Comparison of ENCODE assay signal across 12 cellular contexts in genomic region chr20:10216146-10216741, GRCh38. TPM values are rescaled to one million over a fixed set of nuclear protein-coding genes. Genes with fewer than 3 reads are reported as not detected.
DNase-seq lines count a peak whose midpoint lies in the region; ATAC-seq and TF ChIP-seq lines count a peak whose summit lies in the region.
"Had no signal": no experiment of that assay in that cellular context is flagged by ENCODE, and none has a peak within 500 bp of the region (broad histone marks: within the 10 kb centered on the region; RNA-seq: fewer than 3 reads in every experiment).

No MANE protein-coding gene starts in this region.

- intact Hi-C loops in activated CD4-positive, alpha-beta T cell treated with anti-CD3 and anti-CD28 coated beads, Interleukin-2, amount 10 ng/mL, durations not matched to agents 24 days and 14 days (cut with micrococcal nuclease), result loop anchor here (5.0 to 10.0 kb wide), 4 partner anchors 44 to 456 kb away; partner anchors contain the start of gene JAG1
- intact Hi-C loops in activated T-helper 2 cell treated with anti-CD3 and anti-CD28 coated beads, Interferon-gamma antibody, Interleukin-2, Interleukin-4, amounts not matched to agents 10 μg/mL and 5 μg/mL and 100 μg/mL, durations not matched to agents 14 hours and 24 hours and 36 hours (cut with micrococcal nuclease), result loop anchor here (5.0 to 10.0 kb wide), 4 partner anchors 91 to 456 kb away; partner anchors contain the start of gene JAG1

- H3K36me3 Mint-ChIP-seq in activated CD4-positive, alpha-beta T cell treated with anti-CD3 and anti-CD28 coated beads, Interleukin-2, amount 10 ng/mL, durations not matched to agents 24 days and 14 days (ENCODE audit: low read depth), result peaks cover 1% of the 10 kb centered on the region
- no peaks in the 10 kb centered on the region for H3K36me3 Mint-ChIP-seq in activated T-helper 2 cell treated with anti-CD3 and anti-CD28 coated beads, Interferon-gamma antibody, Interleukin-2, Interleukin-4, amounts not matched to agents 10 μg/mL and 5 μg/mL and 100 μg/mL, durations not matched to agents 14 hours and 24 hours and 36 hours (ENCODE audit: low read depth)
- H3K36me3 Mint-ChIP-seq in type B pancreatic cell, result no peaks in the 10 kb centered on the region

- peaks cover 22% of the 10 kb centered on the region for H3K27me3 Mint-ChIP-seq in activated CD4-positive, alpha-beta T cell treated with anti-CD3 and anti-CD28 coated beads, Interleukin-2, amount 10 ng/mL, durations not matched to agents 24 days and 14 days
- H3K27me3 Mint-ChIP-seq in activated T-helper 2 cell treated with anti-CD3 and anti-CD28 coated beads, Interferon-gamma antibody, Interleukin-2, Interleukin-4, amounts not matched to agents 10 μg/mL and 5 μg/mL and 100 μg/mL, durations not matched to agents 14 hours and 24 hours and 36 hours (ENCODE audit: low read depth), result peaks cover 5% of the 10 kb centered on the region
- H3K27me3 Mint-ChIP-seq in type B pancreatic cell, result peaks cover 48% of the 10 kb centered on the region

- peaks cover 15% of the 10 kb centered on the region for H3K4me1 Mint-ChIP-seq in activated CD4-positive, alpha-beta T cell treated with anti-CD3 and anti-CD28 coated beads, Interleukin-2, amount 10 ng/mL, durations not matched to agents 24 days and 14 days
- H3K4me1 Mint-ChIP-seq in activated T-helper 2 cell treated with anti-CD3 and anti-CD28 coated beads, Interferon-gamma antibody, Interleukin-2, Interleukin-4, amounts not matched to agents 10 μg/mL and 5 μg/mL and 100 μg/mL, durations not matched to agents 14 hours and 24 hours and 36 hours (ENCODE audit: low read depth), result peaks cover 36% of the 10 kb centered on the region
- H3K4me1 Mint-ChIP-seq in type B pancreatic cell (ENCODE audit: unreplicated experiment), result peaks cover 16% of the 10 kb centered on the region

- H3K9me3 Mint-ChIP-seq in activated CD4-positive, alpha-beta T cell treated with anti-CD3 and anti-CD28 coated beads, Interleukin-2, amount 10 ng/mL, durations not matched to agents 24 days and 14 days, result peaks cover 9% of the 10 kb centered on the region
- no peaks in the 10 kb centered on the region for H3K9me3 Mint-ChIP-seq in activated T-helper 2 cell treated with anti-CD3 and anti-CD28 coated beads, Interferon-gamma antibody, Interleukin-2, Interleukin-4, amounts not matched to agents 10 μg/mL and 5 μg/mL and 100 μg/mL, durations not matched to agents 14 hours and 24 hours and 36 hours
- no peaks in the 10 kb centered on the region for H3K9me3 Mint-ChIP-seq in type B pancreatic cell
- H3K9me3 Mint-ChIP-seq: dendritic cell treated with granulocyte-macrophage colony-stimulating factor and Interleukin-4, amounts not matched to agents 40 ng/mL and 50 ng/mL, for 4 days had no signal

- H3K27ac Mint-ChIP-seq in activated CD4-positive, alpha-beta T cell treated with anti-CD3 and anti-CD28 coated beads, Interleukin-2, amount 10 ng/mL, durations not matched to agents 24 days and 14 days, result peak overlapping the region; percentile 62
- H3K27ac Mint-ChIP-seq in activated T-helper 2 cell treated with anti-CD3 and anti-CD28 coated beads, Interferon-gamma antibody, Interleukin-2, Interleukin-4, amounts not matched to agents 10 μg/mL and 5 μg/mL and 100 μg/mL, durations not matched to agents 14 hours and 24 hours and 36 hours, result peak overlapping the region; percentile 97
- H3K27ac Mint-ChIP-seq in type B pancreatic cell, result peak overlapping the region; percentile 17
- H3K27ac Mint-ChIP-seq: dendritic cell treated with granulocyte-macrophage colony-stimulating factor and Interleukin-4, amounts not matched to agents 40 ng/mL and 50 ng/mL, for 4 days had no signal

- TF ChIP-seq CTCF in type B pancreatic cell (conservative IDR thresholded peaks at IDR 0.05), result no peak

- DNase-seq in activated CD4-positive, alpha-beta T cell treated with anti-CD3 and anti-CD28 coated beads, Interleukin-2, amount 10 ng/mL, durations not matched to agents 24 days and 14 days, result no peak
- DNase-seq in activated CD4-positive, alpha-beta T cell treated with anti-CD3 and anti-CD28 coated beads for 48 hours, result no peak
- no peak for DNase-seq in activated T-helper 2 cell treated with anti-CD3 and anti-CD28 coated beads, Interferon-gamma antibody, Interleukin-2, Interleukin-4, amounts not matched to agents 10 μg/mL and 5 μg/mL and 100 μg/mL, durations not matched to agents 14 hours and 24 hours and 36 hours (ENCODE audit: low spot score)
- DNase-seq in inferior parietal cortex (ENCODE audit: extremely low spot score) (peak; percentile 55), type B pancreatic cell (ENCODE audit: extremely low spot score, unreplicated experiment) (no peak), NCI-H2081 treated with DMSO at 0.1 percent for 48 hours (lab: John Stamatoyannopoulos, UW) (no peak), activated T-cell treated with anti-CD3 and anti-CD28 coated beads for 4 hours (no peak)
- DNase-seq: KG1, right lobe of liver had no signal

- H3K4me3 Mint-ChIP-seq in activated CD4-positive, alpha-beta T cell treated with anti-CD3 and anti-CD28 coated beads, Interleukin-2, amount 10 ng/mL, durations not matched to agents 24 days and 14 days, result peak overlapping the region; percentile 30
- peak overlapping the region; percentile 27 for H3K4me3 Mint-ChIP-seq in activated T-helper 2 cell treated with anti-CD3 and anti-CD28 coated beads, Interferon-gamma antibody, Interleukin-2, Interleukin-4, amounts not matched to agents 10 μg/mL and 5 μg/mL and 100 μg/mL, durations not matched to agents 14 hours and 24 hours and 36 hours (ENCODE audit: low read depth)
- H3K4me3 Mint-ChIP-seq in type B pancreatic cell, result peak overlapping the region; percentile 15
- H3K4me3 Mint-ChIP-seq: dendritic cell treated with granulocyte-macrophage colony-stimulating factor and Interleukin-4, amounts not matched to agents 40 ng/mL and 50 ng/mL, for 4 days had no signal

- no peak for ATAC-seq in GM18519 (IDR thresholded peaks at IDR 0.05; ENCODE audit: low FRiP score, unreplicated experiment)
- ATAC-seq: activated CD4-positive, CD25-positive, alpha-beta regulatory T cell treated with anti-CD3 and anti-CD28 coated beads, Interleukin-2, amount 50 U/mL, for 24 hours had no signal

RNA-seq across cellular contexts. Expression of gene SNAP25, which starts 2.4 kb away (rescaled TPM):
- 3.0 and 3.6 TPM in 2 replicates for total RNA-seq in activated CD4-positive, alpha-beta T cell treated with anti-CD3 and anti-CD28 coated beads, Interleukin-2, amount 10 ng/mL, durations not matched to agents 24 days and 14 days
- total RNA-seq in activated T-helper 2 cell treated with anti-CD3 and anti-CD28 coated beads, Interferon-gamma antibody, Interleukin-2, Interleukin-4, amounts not matched to agents 10 μg/mL and 5 μg/mL and 100 μg/mL, durations not matched to agents 14 hours and 24 hours and 36 hours, result 14.2 and 15.2 TPM in 2 replicates
- 8.1 and 12.5 TPM in 2 replicates for total RNA-seq in type B pancreatic cell (ENCODE audit: low replicate concordance)

Comparison
In these comparisons a context has a peak if more than half of its experiments do, and no peak if none do; other contexts are left out.
1. H3K27ac Mint-ChIP-seq: peak in every context shown above with its lines; median percentile 97 in activated T-helper 2 cell treated with anti-CD3 and anti-CD28 coated beads, Interferon-gamma antibody, Interleukin-2, Interleukin-4, amounts not matched to agents 10 μg/mL and 5 μg/mL and 100 μg/mL, durations not matched to agents 14 hours and 24 hours and 36 hours; 62 in activated CD4-positive, alpha-beta T cell treated with anti-CD3 and anti-CD28 coated beads, Interleukin-2, amount 10 ng/mL, durations not matched to agents 24 days and 14 days; 17 in type B pancreatic cell.